ENCODE assay signal across 25 cellular contexts in genomic region chr1:66750578-66750977, GRCh38. TPM values are rescaled to one million over a fixed set of nuclear protein-coding genes. Genes with fewer than 3 reads are reported as not detected.
DNase-seq lines count a peak whose midpoint lies in the region; ATAC-seq, FAIRE-seq and TF ChIP-seq lines count a peak whose summit lies in the region.
"Had no signal": no experiment of that assay in that cellular context is flagged by ENCODE, and none has a peak within 500 bp of the region (broad histone marks: within the 10 kb centered on the region; RNA-seq: fewer than 3 reads in every experiment).

No MANE protein-coding gene starts in this region.

- no peak for DNase-seq in natural killer cell treated with Interleukin-12 subunit alpha and Interleukin-12 subunit beta and Interleukin-15 and Interleukin-18, amount 100 ng/mL, for 72 hours (ENCODE audit: low spot score)
- no peak for DNase-seq in natural killer cell
- DNase-seq in SK-N-MC (ENCODE audit: low read depth, low spot score), result no peak
- no peak for DNase-seq in endothelial cell (ENCODE audit: low spot score)
- DNase-seq in left colon, result no peak
- DNase-seq in urothelium cell line (ENCODE audit: low spot score), result no peak
- no peak for DNase-seq in activated naive CD4-positive, alpha-beta T cell treated with anti-CD3 and anti-CD28 coated beads, Interleukin-2, amount 10 ng/mL, durations not matched to agents 7 days and 5 days
- DNase-seq: CD8-positive, alpha-beta T cell; DMS79 treated with DMSO at 0.1 percent for 48 hours; H7; Karpas-422; MV-4-11; NCI-H1417 treated with DMSO at 0.1 percent for 48 hours; NCI-H2029; NCI-H2171; NCI-H446 treated with DMSO at 0.1 percent for 48 hours; NK-92 treated with Interleukin-12 subunit alpha and Interleukin-12 subunit beta, amount 100 ng/mL, for 24 hours; PC-3 had no signal

- CTCF ChIA-PET in activated naive CD4-positive, alpha-beta T cell treated with anti-CD3 and anti-CD28 coated beads, Interleukin-2, amount 10 ng/mL, durations not matched to agents 7 days and 5 days (lab: Charles Lee), result interaction anchor here (0.8 to 1.1 kb wide), 2 partner anchors 13 to 751 kb away, joined by 3 read pairs; no protein-coding TSS in a partner anchor

- H3K27me3 Mint-ChIP-seq in natural killer cell treated with Interleukin-12 subunit alpha and Interleukin-12 subunit beta and Interleukin-15 and Interleukin-18, amount 100 ng/mL, for 72 hours, result peaks cover 34 to 47% of the 10 kb centered on the region in 2 donors
- H3K27me3 Mint-ChIP-seq in natural killer cell (ENCODE audit: low read depth in 2 of 2), result peaks cover 26 to 81% of the 10 kb centered on the region in 2 donors
- no peaks in the 10 kb centered on the region for H3K27me3 Mint-ChIP-seq in endothelial cell (ENCODE audit: unreplicated experiment)
- peaks cover 45% of the 10 kb centered on the region for H3K27me3 Mint-ChIP-seq in activated naive CD4-positive, alpha-beta T cell treated with anti-CD3 and anti-CD28 coated beads, Interleukin-2, amount 10 ng/mL, durations not matched to agents 7 days and 5 days

- intact Hi-C loops in natural killer cell (cut with micrococcal nuclease), result no loop called here
- intact Hi-C loops in left colon (cut with DNase I, micrococcal nuclease), result no loop called here

- H3K4me3 Mint-ChIP-seq in natural killer cell treated with Interleukin-12 subunit alpha and Interleukin-12 subunit beta and Interleukin-15 and Interleukin-18, amount 100 ng/mL, for 72 hours, result peak overlapping the region; percentile 7
- H3K4me3 Mint-ChIP-seq in natural killer cell (no peak overlapping the region), endothelial cell (ENCODE audit: unreplicated experiment) (no peak overlapping the region)
- no peak overlapping the region for H3K4me3 Mint-ChIP-seq in activated naive CD4-positive, alpha-beta T cell treated with anti-CD3 and anti-CD28 coated beads, Interleukin-2, amount 10 ng/mL, durations not matched to agents 7 days and 5 days
- H3K4me3 Mint-ChIP-seq: CD8-positive, alpha-beta T cell had no signal

- H3K4me1 Mint-ChIP-seq in natural killer cell treated with Interleukin-12 subunit alpha and Interleukin-12 subunit beta and Interleukin-15 and Interleukin-18, amount 100 ng/mL, for 72 hours (ENCODE audit: low read depth in 2 of 2), result peaks cover 9 to 17% of the 10 kb centered on the region in 2 donors
- H3K4me1 Mint-ChIP-seq in natural killer cell (peaks cover 0 to 13% of the 10 kb centered on the region in 2 donors), endothelial cell (ENCODE audit: unreplicated experiment) (peaks cover 40% of the 10 kb centered on the region)
- H3K4me1 Mint-ChIP-seq in activated naive CD4-positive, alpha-beta T cell treated with anti-CD3 and anti-CD28 coated beads, Interleukin-2, amount 10 ng/mL, durations not matched to agents 7 days and 5 days, result peaks cover 19% of the 10 kb centered on the region

- no peak overlapping the region for H3K27ac Mint-ChIP-seq in natural killer cell treated with Interleukin-12 subunit alpha and Interleukin-12 subunit beta and Interleukin-15 and Interleukin-18, amount 100 ng/mL, for 72 hours
- H3K27ac Mint-ChIP-seq in natural killer cell (no peak overlapping the region), endothelial cell (ENCODE audit: unreplicated experiment) (peak overlapping the region; percentile 72)
- H3K27ac Mint-ChIP-seq in activated naive CD4-positive, alpha-beta T cell treated with anti-CD3 and anti-CD28 coated beads, Interleukin-2, amount 10 ng/mL, durations not matched to agents 7 days and 5 days, result no peak overlapping the region
- H3K27ac Mint-ChIP-seq: CD8-positive, alpha-beta T cell had no signal

- H3K9me3 Mint-ChIP-seq in natural killer cell treated with Interleukin-12 subunit alpha and Interleukin-12 subunit beta and Interleukin-15 and Interleukin-18, amount 100 ng/mL, for 72 hours, result no peaks in the 10 kb centered on the region
- H3K9me3 Mint-ChIP-seq in natural killer cell (no peaks in the 10 kb centered on the region), endothelial cell (ENCODE audit: unreplicated experiment) (no peaks in the 10 kb centered on the region)
- H3K9me3 Mint-ChIP-seq in activated naive CD4-positive, alpha-beta T cell treated with anti-CD3 and anti-CD28 coated beads, Interleukin-2, amount 10 ng/mL, durations not matched to agents 7 days and 5 days, result no peaks in the 10 kb centered on the region
- H3K9me3 Mint-ChIP-seq: CD8-positive, alpha-beta T cell had no signal

- H3K9me3 ChIP-seq in SK-N-MC (ENCODE audit: low read depth, low read length), result no peaks in the 10 kb centered on the region

- no peak for FAIRE-seq in urothelium cell line (lab: Jason Lieb, UNC)
- FAIRE-seq: D721Med, HepG2 had no signal

- peak overlapping the region; percentile 6; the same call in 1 of the 2 replicates for H3K4me3 ChIP-seq in SK-N-MC
- H3K4me3 ChIP-seq: BLaER1 had no signal

- H3K36me3 ChIP-seq in SK-N-MC (ENCODE audit: insufficient read depth, low read length), result no peaks in the 10 kb centered on the region
- H3K36me3 ChIP-seq: BLaER1 had no signal

- ATAC-seq in natural killer cell treated with Interleukin-12 subunit alpha and Interleukin-12 subunit beta and Interleukin-15 and Interleukin-18, amount 100 ng/mL, for 72 hours, result no peak
- ATAC-seq in natural killer cell (no peak), left colon (no peak), GM21390 (IDR thresholded peaks at IDR 0.05; ENCODE audit: unreplicated experiment) (no peak)
- ATAC-seq: CD8-positive, alpha-beta T cell; HepG2; PC-3 had no signal

- no peak for TF ChIP-seq CTCF in natural killer cell (IDR thresholded peaks at IDR 0.05)
- TF ChIP-seq CTCF in endothelial cell (IDR thresholded peaks at IDR 0.05; ENCODE audit: unreplicated experiment), result no peak

- H3K9ac ChIP-seq in SK-N-MC (ENCODE audit: insufficient read length), result peak overlapping the region; percentile 6
- H3K9ac ChIP-seq: BLaER1 had no signal

- peak overlapping the region; percentile 52 for H3K27ac ChIP-seq in SK-N-MC
- H3K27ac ChIP-seq: BLaER1, RWPE1 had no signal

- H3K36me3 Mint-ChIP-seq in natural killer cell treated with Interleukin-12 subunit alpha and Interleukin-12 subunit beta and Interleukin-15 and Interleukin-18, amount 100 ng/mL, for 72 hours, result no peaks in the 10 kb centered on the region
- H3K36me3 Mint-ChIP-seq in natural killer cell, result no peaks in the 10 kb centered on the region
- no peaks in the 10 kb centered on the region for H3K36me3 Mint-ChIP-seq in endothelial cell (ENCODE audit: low read depth, unreplicated experiment)
- H3K36me3 Mint-ChIP-seq in activated naive CD4-positive, alpha-beta T cell treated with anti-CD3 and anti-CD28 coated beads, Interleukin-2, amount 10 ng/mL, durations not matched to agents 7 days and 5 days, result no peaks in the 10 kb centered on the region
- H3K36me3 Mint-ChIP-seq: CD8-positive, alpha-beta T cell had no signal

RNA-seq across cellular contexts. Expression of gene DYNLT5, which starts 1.7 kb away (rescaled TPM):
- total RNA-seq in natural killer cell treated with Interleukin-12 subunit alpha and Interleukin-12 subunit beta and Interleukin-15 and Interleukin-18, amount 100 ng/mL, for 72 hours, result not detected
- total RNA-seq in natural killer cell, result under 1 TPM in 1 of 3 donors, not detected in 2; 0.35 TPM
- 57.9 TPM for total RNA-seq in endothelial cell (ENCODE audit: unreplicated experiment)
- total RNA-seq in left colon, result under 1 TPM; 0.17 to 0.24 TPM
- total RNA-seq: A172; CD8-positive, alpha-beta T cell; G401; HepG2; PC-3 had no signal

RNA-seq across cellular contexts. Expression of gene INSL5, which starts 50.5 kb away (rescaled TPM):
- not detected for total RNA-seq in natural killer cell treated with Interleukin-12 subunit alpha and Interleukin-12 subunit beta and Interleukin-15 and Interleukin-18, amount 100 ng/mL, for 72 hours
- total RNA-seq in natural killer cell (not detected), endothelial cell (ENCODE audit: unreplicated experiment) (not detected), left colon (10 to 100 TPM; 21.5 to 26.9 TPM)
- total RNA-seq: A172; CD8-positive, alpha-beta T cell; G401; H7; HepG2; PC-3 had no signal

Comparison
In these comparisons a context has a peak if more than half of its experiments do, and no peak if none do; other contexts are left out.
1. RNA of gene DYNLT5, which starts 1.7 kb away (total RNA-seq): 57.9 TPM in endothelial cell (single experiment); not detected in natural killer cell treated with Interleukin-12 subunit alpha and Interleukin-12 subunit beta and Interleukin-15 and Interleukin-18, amount 100 ng/mL, for 72 hours, 0.17 to 0.24 TPM in left colon and 0.35 TPM in natural killer cell; every median in the first group is over 10 times any median in the second.
2. RNA of gene INSL5, which starts 50.5 kb away (total RNA-seq): 21.5 to 26.9 TPM in left colon; not detected in natural killer cell treated with Interleukin-12 subunit alpha and Interleukin-12 subunit beta and Interleukin-15 and Interleukin-18, amount 100 ng/mL, for 72 hours, not detected in natural killer cell and not detected in endothelial cell (single experiment); every median in the first group is over 10 times any median in the second.